ENCODE assay signal across 1 cellular context in the genomic region with DNA sequence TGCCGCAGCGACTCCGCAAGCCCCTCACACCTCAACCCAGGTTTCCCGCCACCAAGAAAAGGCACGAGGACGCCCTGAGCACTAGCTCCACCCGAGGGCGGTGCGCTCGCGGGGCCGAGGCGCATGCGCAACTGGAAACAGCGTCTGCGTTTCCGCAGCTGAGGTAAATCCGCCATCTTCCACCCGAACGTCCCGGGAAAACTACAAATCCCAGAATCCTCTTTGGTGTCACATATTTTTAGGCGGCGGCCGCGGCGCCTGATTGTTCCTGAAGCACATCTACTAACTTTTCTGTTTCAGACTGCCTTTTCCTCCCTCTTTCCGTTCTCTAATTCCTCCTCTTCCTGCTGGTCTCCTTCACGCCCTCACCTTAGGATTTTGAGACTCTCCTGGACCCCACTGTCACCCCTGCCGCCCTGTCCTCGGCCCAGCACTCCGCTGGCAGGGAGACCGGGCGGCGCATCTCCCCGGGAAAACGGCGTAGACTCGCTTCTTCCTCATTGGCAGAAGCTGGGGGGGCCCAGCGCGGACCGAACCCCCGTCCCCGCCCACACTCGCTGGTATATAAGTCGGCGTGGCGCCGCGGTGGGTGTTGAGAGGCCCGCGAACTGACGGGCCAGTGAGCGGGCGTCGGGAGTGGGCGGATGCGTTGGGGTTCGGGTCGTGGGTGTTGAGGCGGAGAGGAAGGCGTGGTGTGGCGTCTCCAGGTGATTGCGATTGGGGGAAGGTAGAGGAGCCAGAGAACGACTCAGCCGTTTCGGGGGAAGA.
TF ChIP-seq lines count a peak whose summit lies in the region.

A gene with protein sequence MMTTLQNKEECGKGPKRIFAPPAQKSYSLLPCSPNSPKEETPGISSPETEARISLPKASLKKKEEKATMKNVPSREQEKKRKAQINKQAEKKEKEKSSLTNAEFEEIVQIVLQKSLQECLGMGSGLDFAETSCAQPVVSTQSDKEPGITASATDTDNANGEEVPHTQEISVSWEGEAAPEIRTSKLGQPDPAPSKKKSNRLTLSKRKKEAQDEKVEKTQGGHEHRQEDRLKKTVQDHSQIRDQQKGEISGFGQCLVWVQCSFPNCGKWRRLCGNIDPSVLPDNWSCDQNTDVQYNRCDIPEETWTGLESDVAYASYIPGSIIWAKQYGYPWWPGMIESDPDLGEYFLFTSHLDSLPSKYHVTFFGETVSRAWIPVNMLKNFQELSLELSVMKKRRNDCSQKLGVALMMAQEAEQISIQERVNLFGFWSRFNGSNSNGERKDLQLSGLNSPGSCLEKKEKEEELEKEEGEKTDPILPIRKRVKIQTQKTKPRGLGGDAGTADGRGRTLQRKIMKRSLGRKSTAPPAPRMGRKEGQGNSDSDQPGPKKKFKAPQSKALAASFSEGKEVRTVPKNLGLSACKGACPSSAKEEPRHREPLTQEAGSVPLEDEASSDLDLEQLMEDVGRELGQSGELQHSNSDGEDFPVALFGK (minus strand): TSS at position 505 of the 768 bp plus-strand sequence. CDS start 8,054 bp downstream, outside the sequence.

TF ChIP-seq in K562, 482 proteins besides CTCF, POLR2A, EP300 and RAD21 (continued from another document and continues in another):
- TF ChIP-seq POLR2B (IDR thresholded peaks at IDR 0.05; ENCODE audit: low read depth, partially characterized antibody) (peak; percentile 100), ZFP36 (IDR thresholded peaks at IDR 0.05; ENCODE audit: low read depth, low read length, partially characterized antibody) (no peak), HIVEP1 (CRISPR knock-in tag; IDR thresholded peaks at IDR 0.05) (no peak; the same call in 1 of the 2 replicates), SAFB (IDR thresholded peaks at IDR 0.05; ENCODE audit: borderline replicate concordance, low read depth, low read length) (peak; percentile 73; the same call in 1 of the 2 replicates), NBN (IDR thresholded peaks at IDR 0.05; ENCODE audit: low read depth) (peak; percentile 90), TRIM25 (IDR thresholded peaks at IDR 0.05; ENCODE audit: borderline replicate concordance) (peak; percentile 75; the same call in 1 of the 2 replicates), HDAC8 (tag; IDR thresholded peaks at IDR 0.05) (peak; percentile 72; the same call in 1 of the 2 replicates), ZNF263 (CRISPR knock-in tag; IDR thresholded peaks at IDR 0.05; ENCODE audit: borderline replicate concordance) (peak; percentile 85), FOSL1 (tag; conservative IDR thresholded peaks at IDR 0.05) (peak; percentile 39), ZNF766 (CRISPR knock-in tag; conservative IDR thresholded peaks at IDR 0.05) (no peak), NCOA2 (IDR thresholded peaks at IDR 0.05; ENCODE audit: partially characterized antibody in 2 of 2) (no peak), ZFP30 (CRISPR knock-in tag; IDR thresholded peaks at IDR 0.05; ENCODE audit: borderline replicate concordance) (peak; percentile 50; the same call in 1 of the 2 replicates), HSF4 (CRISPR knock-in tag; IDR thresholded peaks at IDR 0.05; ENCODE audit: borderline replicate concordance) (no peak), TBP (optimal IDR thresholded peaks at IDR 0.05; ENCODE audit: low read depth, low read length) (peak; percentile 98), ZNF79 (CRISPR knock-in tag; IDR thresholded peaks at IDR 0.05; ENCODE audit: low read depth) (no peak), SMAD4 (CRISPR knock-in tag; conservative IDR thresholded peaks at IDR 0.05) (peak; percentile 51), RBM15 (IDR thresholded peaks at IDR 0.05; ENCODE audit: insufficient read depth, low read length) (0 out of 2 replicates have a peak, but pooled peaks have one; percentile 73), ARHGAP35 (IDR thresholded peaks at IDR 0.05; ENCODE audit: partially characterized antibody) (peak; percentile 76), HDAC6 (IDR thresholded peaks at IDR 0.05; ENCODE audit: low read depth, low read length) (0 out of 2 replicates have a peak, but pooled peaks have one; percentile 56), SRSF7 (optimal IDR thresholded peaks at IDR 0.05; ENCODE audit: low read depth, low read length) (no peak), ZBTB17 (CRISPR knock-in tag; IDR thresholded peaks at IDR 0.05) (0 out of 2 replicates have a peak, but pooled peaks have one; percentile 46), RBFOX2 (IDR thresholded peaks at IDR 0.05; ENCODE audit: low read depth, low read length) (peak; percentile 98), YY1 (IDR thresholded peaks at IDR 0.05; ENCODE audit: borderline replicate concordance in 1 of 3, control insufficient read depth in 1 of 3, extremely low read depth in 1 of 3, insufficient read depth in 3 of 3, insufficient read length in 1 of 3, insufficient replicate concordance in 2 of 3, low read depth in 1 of 3, low read length in 2 of 3) (peak; percentile 81 to 96 (median 94)), TEAD2 (tag; IDR thresholded peaks at IDR 0.05) (0 out of 2 replicates have a peak, but pooled peaks have one; percentile 34), ZNF184 (CRISPR knock-in tag; IDR thresholded peaks at IDR 0.05) (no peak), NCOA1 (IDR thresholded peaks at IDR 0.05; ENCODE audit: low read depth) (peak; percentile 62), ZNF253 (CRISPR knock-in tag; conservative IDR thresholded peaks at IDR 0.05) (0 out of 2 replicates have a peak, but pooled peaks have one; percentile 65), FOXA1 (IDR thresholded peaks at IDR 0.05; ENCODE audit: borderline replicate concordance) (no peak), CGGBP1 (CRISPR knock-in tag; IDR thresholded peaks at IDR 0.05) (peak; percentile 93), KLF10 (CRISPR knock-in tag; IDR thresholded peaks at IDR 0.05) (peak; percentile 84; the same call in 1 of the 2 replicates), PTTG1 (tag; IDR thresholded peaks at IDR 0.05; ENCODE audit: low read depth) (no peak), CLOCK (CRISPR knock-in tag; IDR thresholded peaks at IDR 0.05; ENCODE audit: borderline replicate concordance) (no peak), ZNF280A (IDR thresholded peaks at IDR 0.05; ENCODE audit: low read depth, partially characterized antibody) (no peak), THRAP3 (IDR thresholded peaks at IDR 0.05; ENCODE audit: borderline replicate concordance) (peak; percentile 96; the same call in 1 of the 2 replicates), ZNF239 (CRISPR knock-in tag; IDR thresholded peaks at IDR 0.05) (no peak), CHD4 (IDR thresholded peaks at IDR 0.05; ENCODE audit: insufficient read depth, insufficient replicate concordance, low read depth, low read length, poor library complexity, severe bottlenecking) (no peak), EGR1 (conservative IDR thresholded peaks at IDR 0.05) (peak; percentile 100), SPI1 (IDR thresholded peaks at IDR 0.05; ENCODE audit: borderline replicate concordance, low read depth, low read length) (peak; percentile 73), FOXJ3 (CRISPR knock-in tag; IDR thresholded peaks at IDR 0.05) (no peak; the same call in 1 of the 2 replicates), MCM5 (IDR thresholded peaks at IDR 0.05; ENCODE audit: low read depth) (no peak), PRPF4 (IDR thresholded peaks at IDR 0.05; ENCODE audit: insufficient read depth, low read depth, low read length, poor library complexity, severe bottlenecking) (peak; percentile 64), CBX1 (IDR thresholded peaks at IDR 0.05; ENCODE audit: low read depth) (peak; percentile 99), SIRT6 (IDR thresholded peaks at IDR 0.05; ENCODE audit: low read depth, low read length) (peak; percentile 89), ZBED1 (IDR thresholded peaks at IDR 0.05) (peak; percentile 92; the same call in 1 of the 2 replicates), THAP7 (CRISPR knock-in tag; IDR thresholded peaks at IDR 0.05) (peak; percentile 94)
- TF ChIP-seq, protein P1, sequence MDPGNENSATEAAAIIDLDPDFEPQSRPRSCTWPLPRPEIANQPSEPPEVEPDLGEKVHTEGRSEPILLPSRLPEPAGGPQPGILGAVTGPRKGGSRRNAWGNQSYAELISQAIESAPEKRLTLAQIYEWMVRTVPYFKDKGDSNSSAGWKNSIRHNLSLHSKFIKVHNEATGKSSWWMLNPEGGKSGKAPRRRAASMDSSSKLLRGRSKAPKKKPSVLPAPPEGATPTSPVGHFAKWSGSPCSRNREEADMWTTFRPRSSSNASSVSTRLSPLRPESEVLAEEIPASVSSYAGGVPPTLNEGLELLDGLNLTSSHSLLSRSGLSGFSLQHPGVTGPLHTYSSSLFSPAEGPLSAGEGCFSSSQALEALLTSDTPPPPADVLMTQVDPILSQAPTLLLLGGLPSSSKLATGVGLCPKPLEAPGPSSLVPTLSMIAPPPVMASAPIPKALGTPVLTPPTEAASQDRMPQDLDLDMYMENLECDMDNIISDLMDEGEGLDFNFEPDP (CRISPR knock-in tag; IDR thresholded peaks at IDR 0.05): peak; percentile 87; the same call in 1 of the 2 replicates
- TF ChIP-seq, protein P2, sequence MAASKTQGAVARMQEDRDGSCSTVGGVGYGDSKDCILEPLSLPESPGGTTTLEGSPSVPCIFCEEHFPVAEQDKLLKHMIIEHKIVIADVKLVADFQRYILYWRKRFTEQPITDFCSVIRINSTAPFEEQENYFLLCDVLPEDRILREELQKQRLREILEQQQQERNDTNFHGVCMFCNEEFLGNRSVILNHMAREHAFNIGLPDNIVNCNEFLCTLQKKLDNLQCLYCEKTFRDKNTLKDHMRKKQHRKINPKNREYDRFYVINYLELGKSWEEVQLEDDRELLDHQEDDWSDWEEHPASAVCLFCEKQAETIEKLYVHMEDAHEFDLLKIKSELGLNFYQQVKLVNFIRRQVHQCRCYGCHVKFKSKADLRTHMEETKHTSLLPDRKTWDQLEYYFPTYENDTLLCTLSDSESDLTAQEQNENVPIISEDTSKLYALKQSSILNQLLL (CRISPR knock-in tag; IDR thresholded peaks at IDR 0.05; ENCODE audit: borderline replicate concordance): no peak
- TF ChIP-seq, protein P3, sequence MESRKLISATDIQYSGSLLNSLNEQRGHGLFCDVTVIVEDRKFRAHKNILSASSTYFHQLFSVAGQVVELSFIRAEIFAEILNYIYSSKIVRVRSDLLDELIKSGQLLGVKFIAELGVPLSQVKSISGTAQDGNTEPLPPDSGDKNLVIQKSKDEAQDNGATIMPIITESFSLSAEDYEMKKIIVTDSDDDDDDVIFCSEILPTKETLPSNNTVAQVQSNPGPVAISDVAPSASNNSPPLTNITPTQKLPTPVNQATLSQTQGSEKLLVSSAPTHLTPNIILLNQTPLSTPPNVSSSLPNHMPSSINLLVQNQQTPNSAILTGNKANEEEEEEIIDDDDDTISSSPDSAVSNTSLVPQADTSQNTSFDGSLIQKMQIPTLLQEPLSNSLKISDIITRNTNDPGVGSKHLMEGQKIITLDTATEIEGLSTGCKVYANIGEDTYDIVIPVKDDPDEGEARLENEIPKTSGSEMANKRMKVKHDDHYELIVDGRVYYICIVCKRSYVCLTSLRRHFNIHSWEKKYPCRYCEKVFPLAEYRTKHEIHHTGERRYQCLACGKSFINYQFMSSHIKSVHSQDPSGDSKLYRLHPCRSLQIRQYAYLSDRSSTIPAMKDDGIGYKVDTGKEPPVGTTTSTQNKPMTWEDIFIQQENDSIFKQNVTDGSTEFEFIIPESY (CRISPR knock-in tag; IDR thresholded peaks at IDR 0.05): peak; percentile 99
